In the genomic region with DNA sequence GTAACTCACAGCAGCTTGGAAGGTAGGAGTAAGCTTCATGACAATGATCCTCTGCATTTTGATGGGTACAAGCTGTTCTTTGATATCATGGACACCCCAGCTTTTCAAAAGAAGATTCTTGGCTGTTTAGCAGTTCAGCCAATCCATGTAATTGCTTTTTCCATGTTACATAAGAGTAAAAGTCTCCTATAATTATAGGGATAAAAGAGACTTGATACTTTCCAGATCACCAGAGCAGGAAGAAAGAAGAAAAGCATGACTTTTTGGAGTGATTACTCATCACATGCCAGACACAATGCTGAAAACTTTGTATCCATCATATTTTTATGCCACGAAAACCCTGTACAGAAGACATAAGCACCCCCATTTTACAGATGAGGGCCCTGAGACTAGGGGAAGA, we compare ENCODE assay signal across 1 cellular context.
A peak's percentile ranks its signal among the peaks of the same experiment; 100 is the strongest.
TF ChIP-seq lines count a peak whose summit lies in the region.

No MANE protein-coding gene starts in this region.

TF ChIP-seq in SK-N-SH, 30 proteins besides CTCF, POLR2A, EP300 and RAD21 (continued from another document):
- TF ChIP-seq, protein P1, sequence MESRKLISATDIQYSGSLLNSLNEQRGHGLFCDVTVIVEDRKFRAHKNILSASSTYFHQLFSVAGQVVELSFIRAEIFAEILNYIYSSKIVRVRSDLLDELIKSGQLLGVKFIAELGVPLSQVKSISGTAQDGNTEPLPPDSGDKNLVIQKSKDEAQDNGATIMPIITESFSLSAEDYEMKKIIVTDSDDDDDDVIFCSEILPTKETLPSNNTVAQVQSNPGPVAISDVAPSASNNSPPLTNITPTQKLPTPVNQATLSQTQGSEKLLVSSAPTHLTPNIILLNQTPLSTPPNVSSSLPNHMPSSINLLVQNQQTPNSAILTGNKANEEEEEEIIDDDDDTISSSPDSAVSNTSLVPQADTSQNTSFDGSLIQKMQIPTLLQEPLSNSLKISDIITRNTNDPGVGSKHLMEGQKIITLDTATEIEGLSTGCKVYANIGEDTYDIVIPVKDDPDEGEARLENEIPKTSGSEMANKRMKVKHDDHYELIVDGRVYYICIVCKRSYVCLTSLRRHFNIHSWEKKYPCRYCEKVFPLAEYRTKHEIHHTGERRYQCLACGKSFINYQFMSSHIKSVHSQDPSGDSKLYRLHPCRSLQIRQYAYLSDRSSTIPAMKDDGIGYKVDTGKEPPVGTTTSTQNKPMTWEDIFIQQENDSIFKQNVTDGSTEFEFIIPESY (IDR thresholded peaks at IDR 0.05; ENCODE audit: borderline replicate concordance, low read depth): 0 out of 2 replicates have a peak, but pooled peaks have one; percentile 68
